ENCODE assay signal across 8 cellular contexts in the genomic region with DNA sequence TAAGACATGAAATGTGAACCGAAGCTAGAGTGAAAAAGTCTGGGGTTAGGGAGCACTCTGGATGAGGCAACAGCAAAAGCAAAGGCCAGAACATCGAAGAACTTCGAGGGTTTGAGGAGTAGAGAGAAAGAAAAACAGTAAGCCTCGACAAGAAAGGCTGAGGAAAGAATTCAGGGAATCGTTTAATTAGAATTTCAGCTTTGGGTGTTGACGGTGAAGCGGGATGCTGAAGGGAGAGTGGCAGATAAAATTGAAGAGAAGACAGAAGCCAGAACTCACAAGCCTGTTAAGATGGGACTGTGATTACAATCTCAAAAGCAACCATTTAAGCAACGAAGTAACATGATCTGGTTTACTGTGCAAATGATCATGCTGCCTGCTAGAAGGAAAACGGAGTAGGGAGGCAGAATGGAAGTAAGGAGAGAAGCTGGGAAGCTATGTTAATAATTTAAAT. TPM values are rescaled to one million over a fixed set of nuclear protein-coding genes. Genes with fewer than 3 reads are reported as not detected.
DNase-seq lines count a peak whose midpoint lies in the region; ATAC-seq and TF ChIP-seq lines count a peak whose summit lies in the region.

No MANE protein-coding gene starts in this region.

- peak overlapping the region; percentile 97 for H3K27ac Mint-ChIP-seq in HFFc6
- peak overlapping the region; percentile 88 for H3K27ac Mint-ChIP-seq in MCF 10A (ENCODE audit: low read depth, unreplicated experiment)

- H3K4me3 Mint-ChIP-seq in HFFc6 (peak overlapping the region; percentile 97), MCF 10A (ENCODE audit: unreplicated experiment) (peak overlapping the region; percentile 90)

- peaks cover 71% of the 10 kb centered on the region for H3K4me1 Mint-ChIP-seq in HFFc6 (ENCODE audit: low read depth)
- peaks cover 29% of the 10 kb centered on the region for H3K4me1 Mint-ChIP-seq in MCF 10A (ENCODE audit: insufficient read depth, unreplicated experiment)

- DNase-seq in AG09319 (ENCODE audit: extremely low read depth, low read depth) (peak; percentile 30), HFFc6 (peak; percentile 55), MCF 10A (ENCODE audit: unreplicated experiment) (peak; percentile 40)

- H3K36me3 ChIP-seq in mesodermal cell (ENCODE audit: control insufficient read depth, insufficient read depth, low read length) = no peaks in the 10 kb centered on the region

- 8 to 10% methylated on average over 7 of the region's 9 CpGs for WGBS in mesodermal cell (ENCODE audit: insufficient coverage in 2 of 2), 2 experiments

- H3K27me3 Mint-ChIP-seq in HFFc6 (ENCODE audit: insufficient read depth) = peaks cover 4% of the 10 kb centered on the region; the same call in 1 of the 2 replicates
- no peaks in the 10 kb centered on the region for H3K27me3 Mint-ChIP-seq in MCF 10A (ENCODE audit: insufficient read depth, unreplicated experiment)

- TF ChIP-seq CTCF in AG09319 (IDR thresholded peaks at IDR 0.05; ENCODE audit: low read depth, low read length) = no peak
- no peak for TF ChIP-seq CTCF in HFFc6 (IDR thresholded peaks at IDR 0.05)
- TF ChIP-seq CTCF in MCF 10A (IDR thresholded peaks at IDR 0.05; ENCODE audit: unreplicated experiment) = no peak

- ATAC-seq in HG02759 (IDR thresholded peaks at IDR 0.05; ENCODE audit: unreplicated experiment) (no peak), GM19467 (IDR thresholded peaks at IDR 0.05; ENCODE audit: unreplicated experiment) (no peak), GM21528 (IDR thresholded peaks at IDR 0.05; ENCODE audit: low FRiP score, unreplicated experiment) (no peak), GM19452 (IDR thresholded peaks at IDR 0.05; ENCODE audit: unreplicated experiment) (no peak)

- H3K4me1 ChIP-seq in mesodermal cell (ENCODE audit: control insufficient read depth, insufficient read depth, low read length, poor library complexity, severe bottlenecking) = peaks cover 33% of the 10 kb centered on the region

- intact Hi-C loops in MCF 10A (cut with micrococcal nuclease) = loop anchor here (1.0 kb wide), 1 partner anchor 176 kb away; no protein-coding TSS in a partner anchor

- peaks cover 11% of the 10 kb centered on the region for H3K9me3 ChIP-seq in mesodermal cell (ENCODE audit: control insufficient read depth, low read length)

- peaks cover 8% of the 10 kb centered on the region for H3K36me3 Mint-ChIP-seq in HFFc6 (ENCODE audit: low read depth)
- peaks cover 5% of the 10 kb centered on the region for H3K36me3 Mint-ChIP-seq in MCF 10A (ENCODE audit: insufficient read depth, unreplicated experiment)

- POLR2A ChIA-PET in MCF 10A (lab: Yijun Ruan, JAX) = interaction anchor here (0.6 to 4.6 kb wide), 11 partner anchors 10 to 638 kb away, joined by 3 to 126 read pairs (median 6); a partner anchor contains a TSS

- H3K4me3 ChIP-seq in mesodermal cell (ENCODE audit: extremely low read depth, insufficient read depth, low read length, poor library complexity, severe bottlenecking) = peak overlapping the region; percentile 45

- no TSS peak for BruUV-seq in MCF 10A (replicated peaks; lab: Mats Ljungman, UMichigan)

- H3K9me3 Mint-ChIP-seq in HFFc6 (no peaks in the 10 kb centered on the region), MCF 10A (ENCODE audit: unreplicated experiment) (no peaks in the 10 kb centered on the region)

- CTCF ChIA-PET in MCF 10A (lab: Yijun Ruan, JAX) = interaction anchor here (0.5 to 3.6 kb wide), 6 partner anchors 18 to 235 kb away, joined by 3 to 23 read pairs (median 4); no protein-coding TSS in a partner anchor

- H3K27ac ChIP-seq in mesodermal cell (ENCODE audit: low read depth, low read length, severe bottlenecking) = peak overlapping the region; percentile 97

RNA-seq across cellular contexts. Expression of a gene that starts 2.1 kb away (rescaled TPM):
- 10 to 100 TPM in 2 of 6 experiments, 1 to 10 TPM in 4; 6.8 to 13.0 (median 8.6) TPM for total RNA-seq in HFFc6 (2021; fragmentation: NEBNext Ultra II Directional; extraction: Animal tissue kit (Norgen Biotek cat#: 25700))
- 5.4 and 8.7 TPM in 2 replicates for total RNA-seq in MCF 10A (2022)
- polyA plus RNA-seq in mesodermal cell (2013, experiment 1 of 2) = 7.9 TPM
- polyA plus RNA-seq in mesodermal cell (2013, experiment 2 of 2) = 6.1 TPM

RNA-seq across cellular contexts. Expression of a gene that starts 28.7 kb away (rescaled TPM):
- total RNA-seq in HFFc6 (2021; fragmentation: NEBNext Ultra II Directional; extraction: Animal tissue kit (Norgen Biotek cat#: 25700)) = over 10,000 TPM in 4 of 6 experiments, 1,000 to 10,000 TPM in 2; 9,623 to 12,540 (median 10,688) TPM
- total RNA-seq in MCF 10A (2022) = 1,413 and 1,430 TPM in 2 replicates
- polyA plus RNA-seq in mesodermal cell (2013, experiment 1 of 2) = 9,893 TPM
- polyA plus RNA-seq in mesodermal cell (2013, experiment 2 of 2) = 9,295 TPM
